ENCODE assay signal across 11 cellular contexts in the genomic region with DNA sequence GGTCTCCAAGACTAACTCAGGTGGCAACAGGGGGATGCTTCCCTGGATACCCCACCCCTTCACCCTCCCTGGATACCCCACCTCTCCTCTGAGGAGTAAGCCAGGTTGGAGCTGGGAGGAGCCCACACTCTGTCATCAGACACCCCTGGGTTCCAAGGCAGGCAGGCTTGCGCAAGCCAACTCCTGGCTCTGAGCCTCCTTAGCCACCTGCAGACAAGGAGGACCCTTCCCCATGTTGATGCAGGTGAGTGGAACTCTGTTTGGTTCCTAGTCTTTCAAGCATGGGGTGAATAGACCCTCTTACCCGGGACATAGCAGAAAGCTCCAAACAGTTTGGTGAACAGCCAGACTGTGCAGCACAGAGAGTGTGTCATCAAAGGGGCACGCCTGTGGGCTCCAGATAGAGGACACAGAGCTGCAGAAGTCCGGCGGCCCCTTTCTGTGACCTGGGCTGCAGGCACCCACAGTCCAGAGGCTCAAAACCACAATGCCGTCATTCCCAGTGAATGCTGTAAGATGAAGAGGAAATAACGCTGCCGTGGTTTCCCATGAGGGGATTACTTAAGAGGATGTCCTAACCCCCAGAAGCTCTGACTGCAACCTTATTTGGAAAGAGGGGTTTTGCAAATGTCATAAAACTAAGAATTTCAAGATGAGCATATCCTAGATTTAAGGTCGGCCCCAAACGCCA. TPM values are rescaled to one million over a fixed set of nuclear protein-coding genes. Genes with fewer than 3 reads are reported as not detected.
DNase-seq lines count a peak whose midpoint lies in the region; ATAC-seq lines count a peak whose summit lies in the region.
"Had no signal": no experiment of that assay in that cellular context is flagged by ENCODE, and none has a peak within 500 bp of the region (broad histone marks: within the 10 kb centered on the region; RNA-seq: fewer than 3 reads in every experiment).

No MANE protein-coding gene starts in this region.

- peaks cover 4% of the 10 kb centered on the region for H3K9me3 Mint-ChIP-seq in activated CD8-positive, alpha-beta T cell treated with anti-CD3 and anti-CD28 coated beads, Interleukin-2, amount 10 ng/mL, durations not matched to agents 7 days and 5 days (ENCODE audit: insufficient read depth)

- peaks cover 7% of the 10 kb centered on the region for H3K27me3 Mint-ChIP-seq in activated CD8-positive, alpha-beta T cell treated with anti-CD3 and anti-CD28 coated beads, Interleukin-2, amount 10 ng/mL, durations not matched to agents 7 days and 5 days (ENCODE audit: low read depth)

- DNase-seq in ELR (ENCODE audit: low read depth) (peak; percentile 89), SKM-1 treated with dmso at 0.1 percent for 144 hours (lab: John Stamatoyannopoulos, UW; ENCODE audit: unreplicated experiment) (peak; percentile 78), Right ventricle myocardium inferior (ENCODE audit: missing footprints) (peak; percentile 88), skeletal muscle cell (ENCODE audit: low read depth) (peak; percentile 93), D341Med (ENCODE audit: low spot score) (no peak)
- DNase-seq in activated CD8-positive, alpha-beta T cell treated with anti-CD3 and anti-CD28 coated beads, Interleukin-2, amount 10 ng/mL, durations not matched to agents 7 days and 5 days = no peak
- DNase-seq in activated CD4-positive, CD25-positive, alpha-beta regulatory T cell treated with anti-CD3 and anti-CD28 coated beads, Interleukin-2, amount 50 U/mL, for 72 hours = no peak
- DNase-seq: NCI-H748 treated with DMSO at 0.1 percent for 48 hours; stimulated activated CD4-positive, alpha-beta T cell treated with anti-CD3 and anti-CD28 coated beads, Interleukin-12 subunit alpha, Interleukin-12 subunit beta, amount 100 ng/mL, for 4 hours had no signal

- CTCF ChIA-PET in activated CD8-positive, alpha-beta T cell treated with anti-CD3 and anti-CD28 coated beads, Interleukin-2, amount 10 ng/mL, durations not matched to agents 7 days and 5 days (lab: Charles Lee) = no interaction called here

- POLR2A ChIA-PET in activated CD8-positive, alpha-beta T cell treated with anti-CD3 and anti-CD28 coated beads, Interleukin-2, amount 10 ng/mL, durations not matched to agents 7 days and 5 days (lab: Charles Lee) = no interaction called here

- no peak overlapping the region for H3K27ac Mint-ChIP-seq in activated CD8-positive, alpha-beta T cell treated with anti-CD3 and anti-CD28 coated beads, Interleukin-2, amount 10 ng/mL, durations not matched to agents 7 days and 5 days
- H3K27ac Mint-ChIP-seq: WTC11 had no signal

- H3K4me3 ChIP-seq in skeletal muscle cell (ENCODE audit: low read depth, low read length) = no peak overlapping the region

- no peaks in the 10 kb centered on the region for H3K36me3 Mint-ChIP-seq in activated CD8-positive, alpha-beta T cell treated with anti-CD3 and anti-CD28 coated beads, Interleukin-2, amount 10 ng/mL, durations not matched to agents 7 days and 5 days (ENCODE audit: low read depth)

- no peak overlapping the region for H3K4me3 Mint-ChIP-seq in activated CD8-positive, alpha-beta T cell treated with anti-CD3 and anti-CD28 coated beads, Interleukin-2, amount 10 ng/mL, durations not matched to agents 7 days and 5 days
- H3K4me3 Mint-ChIP-seq: WTC11 had no signal

- no peaks in the 10 kb centered on the region for H3K4me1 Mint-ChIP-seq in activated CD8-positive, alpha-beta T cell treated with anti-CD3 and anti-CD28 coated beads, Interleukin-2, amount 10 ng/mL, durations not matched to agents 7 days and 5 days (ENCODE audit: low read depth)

- intact Hi-C loops in Right ventricle myocardium inferior (cut with DNase I) = no loop called here

- peak; percentile 48 for ATAC-seq in Right ventricle myocardium inferior
- ATAC-seq in HG02763 (IDR thresholded peaks at IDR 0.05; ENCODE audit: unreplicated experiment) = no peak
- no peak for ATAC-seq in activated CD8-positive, alpha-beta T cell treated with anti-CD3 and anti-CD28 coated beads, Interleukin-2, amount 10 ng/mL, durations not matched to agents 7 days and 5 days
- ATAC-seq: WTC11 had no signal

RNA-seq across cellular contexts. Expression of gene HAS1, which starts 12.1 kb away (rescaled TPM):
- 0.57 TPM for total RNA-seq in Right ventricle myocardium inferior
- not detected for total RNA-seq in activated CD8-positive, alpha-beta T cell treated with anti-CD3 and anti-CD28 coated beads, Interleukin-2, amount 10 ng/mL, durations not matched to agents 7 days and 5 days

RNA-seq across cellular contexts. Expression of gene FPR1, which starts 15.8 kb away (rescaled TPM):
- total RNA-seq in Right ventricle myocardium inferior = 5.3 TPM
- total RNA-seq in activated CD8-positive, alpha-beta T cell treated with anti-CD3 and anti-CD28 coated beads, Interleukin-2, amount 10 ng/mL, durations not matched to agents 7 days and 5 days = not detected

RNA-seq across cellular contexts. Expression of gene FPR2, which starts 25.1 kb away (rescaled TPM):
- 0.95 TPM for total RNA-seq in Right ventricle myocardium inferior
- not detected for total RNA-seq in activated CD8-positive, alpha-beta T cell treated with anti-CD3 and anti-CD28 coated beads, Interleukin-2, amount 10 ng/mL, durations not matched to agents 7 days and 5 days

RNA-seq across cellular contexts. Expression of gene SPACA6, which starts 42.8 kb away (rescaled TPM):
- total RNA-seq in Right ventricle myocardium inferior = 14.6 TPM
- total RNA-seq in activated CD8-positive, alpha-beta T cell treated with anti-CD3 and anti-CD28 coated beads, Interleukin-2, amount 10 ng/mL, durations not matched to agents 7 days and 5 days = 1 to 10 TPM; 1.2 to 2.2 TPM

RNA-seq across cellular contexts. Expression of gene FPR3, which starts 59.1 kb away (rescaled TPM):
- 7.2 TPM for total RNA-seq in Right ventricle myocardium inferior
- not detected for total RNA-seq in activated CD8-positive, alpha-beta T cell treated with anti-CD3 and anti-CD28 coated beads, Interleukin-2, amount 10 ng/mL, durations not matched to agents 7 days and 5 days
- total RNA-seq: WTC11 had no signal

Comparison
In these comparisons a context has a peak if more than half of its experiments do, and no peak if none do; other contexts are left out.
1. DNase-seq: peak in ELR (single experiment), SKM-1 treated with dmso at 0.1 percent for 144 hours (single experiment), Right ventricle myocardium inferior (single experiment) and skeletal muscle cell (single experiment); none in D341Med (single experiment), activated CD8-positive, alpha-beta T cell treated with anti-CD3 and anti-CD28 coated beads, Interleukin-2, amount 10 ng/mL, durations not matched to agents 7 days and 5 days (single experiment) and activated CD4-positive, CD25-positive, alpha-beta regulatory T cell treated with anti-CD3 and anti-CD28 coated beads, Interleukin-2, amount 50 U/mL, for 72 hours (single experiment).